In genomic region chr11:692824-693414, GRCh38 we compare ENCODE assay signal across 10 cellular contexts. TPM values are rescaled to one million over a fixed set of nuclear protein-coding genes. Genes with fewer than 3 reads are reported as not detected.
A peak's percentile ranks its signal among the peaks of the same experiment; 100 is the strongest.
DNase-seq lines count a peak whose midpoint lies in the region; ATAC-seq and TF ChIP-seq lines count a peak whose summit lies in the region.
"Had no signal": no experiment of that assay in that cellular context is flagged by ENCODE, and none has a peak within 500 bp of the region (broad histone marks: within the 10 kb centered on the region; RNA-seq: fewer than 3 reads in every experiment).

No MANE protein-coding gene starts in this region.

- no peak for TF ChIP-seq CTCF in DND-41 (IDR thresholded peaks at IDR 0.05; ENCODE audit: borderline replicate concordance, extremely low read depth, low read length, poor library complexity, severe bottlenecking)
- no peak for TF ChIP-seq CTCF in osteoblast (IDR thresholded peaks at IDR 0.05; ENCODE audit: extremely low read depth, low read depth, low read length)
- no peak for TF ChIP-seq CTCF in colonic mucosa (IDR thresholded peaks at IDR 0.05)

- H3K4me2 ChIP-seq in DND-41 (ENCODE audit: insufficient read depth, low read length) (peak overlapping the region; percentile 97), osteoblast (ENCODE audit: insufficient read depth, low read length) (peak overlapping the region; percentile 67)

- H3K4me1 ChIP-seq in DND-41 (ENCODE audit: insufficient read depth, low read length) (peaks cover 46% of the 10 kb centered on the region), osteoblast (ENCODE audit: insufficient read depth, low read length) (peaks cover 28% of the 10 kb centered on the region), colonic mucosa (peaks cover 19% of the 10 kb centered on the region)

- H3K27me3 ChIP-seq in DND-41 (ENCODE audit: insufficient read depth, low read length, poor library complexity) (no peaks in the 10 kb centered on the region), osteoblast (ENCODE audit: insufficient read depth, low read length) (no peaks in the 10 kb centered on the region), colonic mucosa (no peaks in the 10 kb centered on the region)

- H3K4me3 ChIP-seq in DND-41 (ENCODE audit: low read depth in 1 of 2, low read length in 2 of 2): peak overlapping the region in 1 of 2 experiments; percentile 95; a peak in 1 of 4 replicates
- peak overlapping the region; percentile 91 for H3K4me3 ChIP-seq in osteoblast (ENCODE audit: insufficient read depth, low read length)
- no peak overlapping the region for H3K4me3 ChIP-seq in colonic mucosa

- H4K20me1 ChIP-seq in DND-41 (ENCODE audit: insufficient read depth, low read length) (peaks cover 46% of the 10 kb centered on the region), osteoblast (ENCODE audit: insufficient read depth, low read length) (peaks cover 23% of the 10 kb centered on the region)

- no peak overlapping the region for H3K27ac ChIP-seq in DND-41 (ENCODE audit: low read length)
- peak overlapping the region; percentile 17 for H3K27ac ChIP-seq in osteoblast (ENCODE audit: low read depth, low read length)
- H3K27ac ChIP-seq in colonic mucosa: no peak overlapping the region

- H2AFZ ChIP-seq in DND-41 (ENCODE audit: low read depth, low read length): no peak overlapping the region
- H2AFZ ChIP-seq in osteoblast (ENCODE audit: low read length): peak overlapping the region; percentile 59

- intact Hi-C loops in colonic mucosa (cut with DNase I): no loop called here

- peak; percentile 28 for DNase-seq in DND-41
- DNase-seq in NCI-H510A treated with DMSO at 0.1 percent for 48 hours (lab: John Stamatoyannopoulos, UW): peak; percentile 37
- peak; percentile 44 for DNase-seq in cerebellar cortex (ENCODE audit: low spot score)
- peak; percentile 47 for DNase-seq in osteoblast (ENCODE audit: insufficient read length, low spot score, missing footprints)
- no peak for DNase-seq in hippocampal formation (lab: John Stamatoyannopoulos, UW)
- no peak for DNase-seq in SKM-1 treated with dmso at 0.1 percent for 144 hours (lab: John Stamatoyannopoulos, UW; ENCODE audit: unreplicated experiment)
- DNase-seq in colonic mucosa: no peak
- DNase-seq: midbrain had no signal

- H3K79me2 ChIP-seq in DND-41 (ENCODE audit: insufficient read depth, low read length) (peaks cover 76% of the 10 kb centered on the region), osteoblast (ENCODE audit: insufficient read depth, low read length) (peaks cover 32% of the 10 kb centered on the region)

- H3K9me3 ChIP-seq in DND-41 (ENCODE audit: insufficient read depth, low read length, severe bottlenecking): no peaks in the 10 kb centered on the region
- H3K9me3 ChIP-seq in osteoblast (ENCODE audit: low read depth, low read length): no peaks in the 10 kb centered on the region
- no peaks in the 10 kb centered on the region for H3K9me3 ChIP-seq in colonic mucosa

- no peak for ATAC-seq in DND-41 (ENCODE audit: insufficient read depth, low read depth)
- ATAC-seq in GM21528 (IDR thresholded peaks at IDR 0.05; ENCODE audit: low FRiP score, unreplicated experiment): no peak

- peaks cover 36% of the 10 kb centered on the region for H3K36me3 ChIP-seq in DND-41 (ENCODE audit: insufficient read depth, low read length)
- H3K36me3 ChIP-seq in osteoblast (ENCODE audit: insufficient read depth, low read length): peaks cover 10% of the 10 kb centered on the region
- no peaks in the 10 kb centered on the region for H3K36me3 ChIP-seq in colonic mucosa

- H3K9ac ChIP-seq in DND-41 (ENCODE audit: low read depth, low read length) (peak overlapping the region; percentile 93; the same call in 1 of the 2 replicates), colonic mucosa (ENCODE audit: low read depth in 2 of 2, low read length in 2 of 2) (peak overlapping the region in 1 of 2 donors; percentile 41)

RNA-seq across cellular contexts. Expression of gene DEAF1, which starts 2.1 kb away (rescaled TPM):
- total RNA-seq in osteoblast (38.0 and 44.2 TPM in 2 replicates), colonic mucosa (10 to 100 TPM; 21.7 to 25.8 TPM)

RNA-seq across cellular contexts. Expression of gene TMEM80, which starts 2.7 kb away (rescaled TPM):
- 17.4 and 21.2 TPM in 2 replicates for total RNA-seq in osteoblast
- 10 to 100 TPM; 18.4 to 36.6 TPM for total RNA-seq in colonic mucosa

RNA-seq across cellular contexts. Expression of gene EPS8L2, which starts 13.1 kb away (rescaled TPM):
- 29.7 and 30.1 TPM in 2 replicates for total RNA-seq in osteoblast
- 100 to 1,000 TPM; 192 to 254 TPM for total RNA-seq in colonic mucosa

RNA-seq across cellular contexts. Expression of gene TALDO1, which starts 54.3 kb away (rescaled TPM):
- total RNA-seq in osteoblast: 204 TPM in 2 replicates
- total RNA-seq in colonic mucosa: 100 to 1,000 TPM; 195 to 274 TPM

RNA-seq across cellular contexts. Expression of gene DRD4, which starts 55.9 kb away (rescaled TPM):
- total RNA-seq in osteoblast: under 0.01 TPM in 1 of 2 replicates, not detected in the other
- total RNA-seq in colonic mucosa: under 1 TPM; 0.69 to 0.79 TPM
- total RNA-seq: LHCN-M2 had no signal

Comparison
In these comparisons a context has a peak if more than half of its experiments do, and no peak if none do; other contexts are left out.
1. DNase-seq: peak in DND-41 (single experiment), NCI-H510A treated with DMSO at 0.1 percent for 48 hours (single experiment), cerebellar cortex (single experiment) and osteoblast (single experiment); none in hippocampal formation (0 of 2), SKM-1 treated with dmso at 0.1 percent for 144 hours (single experiment) and colonic mucosa (single experiment).